13 cellular contexts compared by ENCODE assay signal in genomic region chr9:131809941-131810344, GRCh38.
DNase-seq lines count a peak whose midpoint lies in the region; ATAC-seq lines count a peak whose summit lies in the region.
"Had no signal": no experiment of that assay in that cellular context is flagged by ENCODE, and none has a peak within 500 bp of the region (broad histone marks: within the 10 kb centered on the region; RNA-seq: fewer than 3 reads in every experiment).

No MANE protein-coding gene starts in this region.

- H3K4me3 ChIP-seq in adipocyte (ENCODE audit: low read length), result no peak overlapping the region

- H3K9me3 ChIP-seq in adipocyte (ENCODE audit: control insufficient read depth, low read length), result no peaks in the 10 kb centered on the region

- H3K27me3 ChIP-seq in adipocyte (replicated peaks; ENCODE audit: control insufficient read depth, insufficient read depth, low read length), result peaks cover 82% of the 10 kb centered on the region

- no peaks in the 10 kb centered on the region for H3K36me3 ChIP-seq in adipocyte (ENCODE audit: control insufficient read depth, insufficient read depth, low read length, severe bottlenecking)

- intact Hi-C loops in posterior vena cava (cut with DNase I), result no loop called here

- ATAC-seq in HG03521 (IDR thresholded peaks at IDR 0.05; ENCODE audit: unreplicated experiment), result no peak
- ATAC-seq in GM19351 (IDR thresholded peaks at IDR 0.05; ENCODE audit: unreplicated experiment), result no peak
- ATAC-seq: sciatic nerve had no signal

- H3K4me1 ChIP-seq in adipocyte (ENCODE audit: control insufficient read depth, insufficient read depth, low read length), result no peaks in the 10 kb centered on the region

- H3K9ac ChIP-seq in adipocyte (ENCODE audit: low read length), result no peak overlapping the region

- peak; percentile 97 for DNase-seq in DMS 273 (lab: John Stamatoyannopoulos, UW; ENCODE audit: unreplicated experiment)
- peak; percentile 57 for DNase-seq in HT1080 (ENCODE audit: low read depth)
- DNase-seq in adipocyte (ENCODE audit: low read depth), result peak; percentile 5
- peak; percentile 67 for DNase-seq in inferior parietal cortex (ENCODE audit: extremely low spot score)
- no peak for DNase-seq in H4 (ENCODE audit: low spot score)
- DNase-seq in posterior vena cava (ENCODE audit: low spot score), result no peak
- DNase-seq: activated CD4-positive, CD25-positive, alpha-beta regulatory T cell; activated T-cell treated with anti-CD3 and anti-CD28 coated beads, Interleukin-2, amount 50 U/mL, for 1 hour; effector CD4-positive, alpha-beta T cell; NCI-H1436 treated with DMSO at 0.1 percent for 48 hours had no signal

Comparison
In these comparisons a context has a peak if more than half of its experiments do, and no peak if none do; other contexts are left out.
1. DNase-seq: peak in DMS 273 (single experiment), HT1080 (single experiment), adipocyte (single experiment) and inferior parietal cortex (single experiment); none in H4 (single experiment) and posterior vena cava (single experiment).